Comparison of ENCODE assay signal across 8 cellular contexts in genomic region chr6:136762022-136762975, GRCh38. TPM values are rescaled to one million over a fixed set of nuclear protein-coding genes. Genes with fewer than 3 reads are reported as not detected.
DNase-seq lines count a peak whose midpoint lies in the region; ATAC-seq, FAIRE-seq and TF ChIP-seq lines count a peak whose summit lies in the region.

No MANE protein-coding gene starts in this region.

- no peaks in the 10 kb centered on the region for H4K20me1 ChIP-seq in DND-41 (ENCODE audit: insufficient read depth, low read length)
- H4K20me1 ChIP-seq in OCI-LY3 (ENCODE audit: insufficient read depth, low read length), result peaks cover 3% of the 10 kb centered on the region; the same call in 1 of the 2 replicates
- H4K20me1 ChIP-seq in endothelial cell of umbilical vein (replicated peaks; ENCODE audit: control insufficient read depth, extremely low read depth, insufficient read depth, low read length), result no peaks in the 10 kb centered on the region

- peaks cover 6% of the 10 kb centered on the region for H3K27me3 ChIP-seq in DND-41 (ENCODE audit: insufficient read depth, low read length, poor library complexity)
- no peaks in the 10 kb centered on the region for H3K27me3 ChIP-seq in OCI-LY3 (ENCODE audit: low read depth, low read length)
- no peaks in the 10 kb centered on the region for H3K27me3 ChIP-seq in endothelial cell of umbilical vein (ENCODE audit: control insufficient read depth in 2 of 2, insufficient read depth in 2 of 2, low read length in 2 of 2)
- no peaks in the 10 kb centered on the region for H3K27me3 ChIP-seq in prostate gland (replicated peaks; ENCODE audit: insufficient read depth)

- dilution Hi-C loops in endothelial cell of umbilical vein (cut with MboI; ENCODE audit: extremely low pct_ligation_motif_present, low sequenced_read_pairs), result no loop called here

- H3K27ac ChIP-seq in DND-41 (ENCODE audit: low read length), result no peak overlapping the region
- no peak overlapping the region for H3K27ac ChIP-seq in OCI-LY3 (ENCODE audit: low read length)
- no peak overlapping the region for H3K27ac ChIP-seq in endothelial cell of umbilical vein (ENCODE audit: insufficient read depth, low read depth, low read length)
- H3K27ac ChIP-seq in prostate gland, result peak overlapping the region; percentile 29 to 48

- no peak for DNase-seq in DND-41
- no peak for DNase-seq in endothelial cell of umbilical vein (ENCODE audit: low read depth, low spot score)
- no peak for DNase-seq in prostate gland (ENCODE audit: low spot score)
- no peak for DNase-seq in RKO (ENCODE audit: low spot score)
- no peak for DNase-seq in GDM1 (lab: John Stamatoyannopoulos, UW)

- intact Hi-C loops in endothelial cell of umbilical vein (cut with micrococcal nuclease) (no loop called here), prostate gland (cut with DNase I) (no loop called here)

- H3K9me3 ChIP-seq in DND-41 (ENCODE audit: insufficient read depth, low read length, severe bottlenecking), result no peaks in the 10 kb centered on the region
- no peaks in the 10 kb centered on the region for H3K9me3 ChIP-seq in OCI-LY3 (ENCODE audit: insufficient read depth, low read length)
- no peaks in the 10 kb centered on the region for H3K9me3 ChIP-seq in endothelial cell of umbilical vein (replicated peaks; ENCODE audit: control insufficient read depth, insufficient read depth, low read length)
- no peaks in the 10 kb centered on the region for H3K9me3 ChIP-seq in prostate gland

- no TSS peak for BruUV-seq in endothelial cell of umbilical vein (replicated peaks; lab: Mats Ljungman, UMichigan)

- no peak for TF ChIP-seq CTCF in DND-41 (IDR thresholded peaks at IDR 0.05; ENCODE audit: borderline replicate concordance, extremely low read depth, low read length, poor library complexity, severe bottlenecking)
- TF ChIP-seq CTCF in OCI-LY3 (IDR thresholded peaks at IDR 0.05; ENCODE audit: low read depth, low read length), result no peak
- TF ChIP-seq CTCF in endothelial cell of umbilical vein (IDR thresholded peaks at IDR 0.05; ENCODE audit: extremely low read depth in 1 of 2, insufficient read depth in 1 of 2, low read depth in 1 of 2, low read length in 2 of 2), result no peak
- TF ChIP-seq CTCF in prostate gland (IDR thresholded peaks at IDR 0.05), result no peak

- H3K4me1 ChIP-seq in DND-41 (ENCODE audit: insufficient read depth, low read length) (peaks cover 22% of the 10 kb centered on the region), OCI-LY3 (ENCODE audit: low read length) (peaks cover 39% of the 10 kb centered on the region), endothelial cell of umbilical vein (ENCODE audit: control insufficient read depth, extremely low read depth, insufficient read depth, low read length) (peaks cover 14% of the 10 kb centered on the region), prostate gland (replicated peaks) (peaks cover 21% of the 10 kb centered on the region)

- no peaks in the 10 kb centered on the region for H3K9me1 ChIP-seq in endothelial cell of umbilical vein (replicated peaks; ENCODE audit: control insufficient read depth, extremely low read depth, insufficient read depth, low read length)

- ATAC-seq in DND-41 (ENCODE audit: insufficient read depth, low read depth), result peak; percentile 41; the same call in 1 of the 3 replicates
- no peak for ATAC-seq in HG03175 (IDR thresholded peaks at IDR 0.05; ENCODE audit: unreplicated experiment)
- no peak for ATAC-seq in GM18511 (IDR thresholded peaks at IDR 0.05; ENCODE audit: unreplicated experiment)

- no peak overlapping the region for H2AFZ ChIP-seq in DND-41 (ENCODE audit: low read depth, low read length)
- H2AFZ ChIP-seq in OCI-LY3 (ENCODE audit: low read depth, low read length), result no peak overlapping the region
- H2AFZ ChIP-seq in endothelial cell of umbilical vein (ENCODE audit: low read depth, low read length), result no peak overlapping the region

- CTCF ChIA-PET in endothelial cell of umbilical vein (lab: Charles Lee), result interaction anchor here (0.5 to 1.8 kb wide), 4 partner anchors 21 to 127 kb away, joined by 3 to 9 read pairs (median 4); partner anchors contain the start of gene MAP3K5

- WGBS in prostate gland, result 26% methylated on average over 3 of the region's 3 CpGs

- POLR2A ChIA-PET in endothelial cell of umbilical vein (lab: Charles Lee), result no interaction called here

- TF ChIP-seq POLR2A in endothelial cell of umbilical vein (IDR thresholded peaks at IDR 0.05; ENCODE audit: low read depth, low read length) (no peak), prostate gland (IDR thresholded peaks at IDR 0.05) (no peak)

- H3K9ac ChIP-seq in DND-41 (ENCODE audit: low read depth, low read length) (no peak overlapping the region), OCI-LY3 (ENCODE audit: low read length) (no peak overlapping the region), endothelial cell of umbilical vein (replicated peaks; ENCODE audit: extremely low read depth, insufficient read depth, low read length) (no peak overlapping the region)

- no peak overlapping the region for H3K4me2 ChIP-seq in DND-41 (ENCODE audit: insufficient read depth, low read length)
- peak overlapping the region; percentile 15; the same call in 1 of the 2 replicates for H3K4me2 ChIP-seq in OCI-LY3 (ENCODE audit: low read length)
- peak overlapping the region; percentile 57 for H3K4me2 ChIP-seq in endothelial cell of umbilical vein (ENCODE audit: insufficient read depth, low read length)

- no peak overlapping the region for H3K4me3 ChIP-seq in DND-41 (ENCODE audit: low read depth in 1 of 2, low read length in 2 of 2)
- no peak overlapping the region for H3K4me3 ChIP-seq in OCI-LY3 (ENCODE audit: low read length)
- no peak overlapping the region for H3K4me3 ChIP-seq in endothelial cell of umbilical vein (replicated peaks in 1 of 3; ENCODE audit: insufficient read depth in 1 of 3, low read depth in 1 of 3, low read length in 3 of 3)
- no peak overlapping the region for H3K4me3 ChIP-seq in prostate gland

- no peak for FAIRE-seq in endothelial cell of umbilical vein (lab: Jason Lieb, UNC)

- H3K36me3 ChIP-seq in DND-41 (ENCODE audit: insufficient read depth, low read length), result no peaks in the 10 kb centered on the region
- H3K36me3 ChIP-seq in OCI-LY3 (replicated peaks; ENCODE audit: low read depth, low read length), result no peaks in the 10 kb centered on the region
- no peaks in the 10 kb centered on the region for H3K36me3 ChIP-seq in endothelial cell of umbilical vein (ENCODE audit: control insufficient read depth in 2 of 2, extremely low read depth in 1 of 2, insufficient read depth in 2 of 2, low read length in 2 of 2)
- no peaks in the 10 kb centered on the region for H3K36me3 ChIP-seq in prostate gland

- H3K79me2 ChIP-seq in DND-41 (ENCODE audit: insufficient read depth, low read length) (no peaks in the 10 kb centered on the region), OCI-LY3 (ENCODE audit: low read length) (no peaks in the 10 kb centered on the region), endothelial cell of umbilical vein (ENCODE audit: control insufficient read depth, insufficient read depth, low read length) (peaks cover 11% of the 10 kb centered on the region)

TF ChIP-seq in endothelial cell of umbilical vein, 7 proteins besides CTCF, POLR2A, EP300 and RAD21:
- no peak for TF ChIP-seq GATA2 (IDR thresholded peaks at IDR 0.05; ENCODE audit: insufficient read depth, insufficient read length, low read depth, low read length)
- TF ChIP-seq, protein P1, sequence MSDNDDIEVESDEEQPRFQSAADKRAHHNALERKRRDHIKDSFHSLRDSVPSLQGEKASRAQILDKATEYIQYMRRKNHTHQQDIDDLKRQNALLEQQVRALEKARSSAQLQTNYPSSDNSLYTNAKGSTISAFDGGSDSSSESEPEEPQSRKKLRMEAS (IDR thresholded peaks at IDR 0.05; ENCODE audit: insufficient read depth, insufficient read length), result no peak
- no peak for TF ChIP-seq JUN (IDR thresholded peaks at IDR 0.05; ENCODE audit: borderline replicate concordance, insufficient read depth, insufficient read length, low read depth)
- no peak for TF ChIP-seq POLR2AphosphoS5 (IDR thresholded peaks at IDR 0.05; ENCODE audit: insufficient read depth, low read depth, low read length)
- TF ChIP-seq MYC (IDR thresholded peaks at IDR 0.05; ENCODE audit: low read depth, low read length), result no peak
- no peak for TF ChIP-seq EZH2 (IDR thresholded peaks at IDR 0.05; ENCODE audit: borderline replicate concordance, low read depth, low read length, severe bottlenecking)
- no peak for TF ChIP-seq FOS (IDR thresholded peaks at IDR 0.05; ENCODE audit: borderline replicate concordance, insufficient read depth, low read length)

RNA-seq across cellular contexts. Expression of gene MAP3K5, which starts 30.0 kb away (rescaled TPM):
- total RNA-seq in endothelial cell of umbilical vein (5.0 and 7.0 TPM in 2 replicates), prostate gland (10 to 100 TPM; 65.7 to 98.4 TPM)
- 1.3 and 1.5 TPM in 2 replicates for polyA plus RNA-seq in endothelial cell of umbilical vein
- 1.9 and 2.1 TPM in 2 replicates for polyA plus RNA-seq in endothelial cell of umbilical vein (2011; cell fraction: cytosol; rRNA removed)
- polyA plus RNA-seq in endothelial cell of umbilical vein (2011; cell fraction: nucleus; rRNA removed), result 3.1 and 3.9 TPM in 2 replicates
- 5.0 and 8.0 TPM in 2 replicates for polyA plus RNA-seq in endothelial cell of umbilical vein (2012)
- polyA minus RNA-seq in endothelial cell of umbilical vein, result 3.8 and 10.2 TPM in 2 replicates
- polyA minus RNA-seq in endothelial cell of umbilical vein (2011; cell fraction: cytosol; rRNA and poly(A)+ RNA removed), result 5.3 TPM
- polyA minus RNA-seq in endothelial cell of umbilical vein (2011; cell fraction: nucleus; rRNA and poly(A)+ RNA removed), result 6.1 and 8.5 TPM in 2 replicates

Comparison
In these comparisons a context has a peak if more than half of its experiments do, and no peak if none do; other contexts are left out.
1. H3K27ac ChIP-seq: peak in prostate gland (2 of 2); none in DND-41 (single experiment), OCI-LY3 (single experiment) and endothelial cell of umbilical vein (single experiment).